In genomic region chr3:14920536-14920935, GRCh38 we compare ENCODE assay signal across 3 cellular contexts.
TF ChIP-seq lines count a peak whose summit lies in the region.

No MANE protein-coding gene starts in this region.

TF ChIP-seq in HCT116, 20 proteins besides CTCF, POLR2A, EP300 and RAD21:
- TF ChIP-seq REST (IDR thresholded peaks at IDR 0.05; ENCODE audit: low read depth) (no peak), ATF3 (IDR thresholded peaks at IDR 0.05) (no peak), ZBTB33 (IDR thresholded peaks at IDR 0.05; ENCODE audit: extremely low read depth, insufficient replicate concordance, low read length) (no peak), MAX (IDR thresholded peaks at IDR 0.05) (no peak), EGR1 (IDR thresholded peaks at IDR 0.05; ENCODE audit: low read depth) (no peak), CBX3 (IDR thresholded peaks at IDR 0.05; ENCODE audit: low read depth) (no peak), JUND (IDR thresholded peaks at IDR 0.05) (no peak), FOSL1 (IDR thresholded peaks at IDR 0.05; ENCODE audit: low read depth) (no peak), TCF7L2 (IDR thresholded peaks at IDR 0.05; ENCODE audit: borderline replicate concordance, extremely low read depth, insufficient read depth, insufficient read length) (no peak), YY1 (IDR thresholded peaks at IDR 0.05; ENCODE audit: extremely low read depth, insufficient replicate concordance, low read depth, low read length) (no peak), ZFX (IDR thresholded peaks at IDR 0.05) (no peak), SIN3A (IDR thresholded peaks at IDR 0.05; ENCODE audit: low read depth) (no peak), SP1 (IDR thresholded peaks at IDR 0.05; ENCODE audit: low read depth) (no peak), EZH2phosphoT487 (IDR thresholded peaks at IDR 0.05; ENCODE audit: borderline replicate concordance) (no peak), ZNF274 (IDR thresholded peaks at IDR 0.05; ENCODE audit: low read depth, low read length) (no peak), EZH2 (IDR thresholded peaks at IDR 0.05) (no peak)

TF ChIP-seq in K562, 482 proteins besides CTCF, POLR2A, EP300 and RAD21:
- TF ChIP-seq ZNF282 (CRISPR knock-in tag; IDR thresholded peaks at IDR 0.05) (0 out of 2 replicates have a peak, but pooled peaks have one; percentile 9), ATF1 (CRISPR knock-in tag; IDR thresholded peaks at IDR 0.05) (no peak), ATF1 (tag; IDR thresholded peaks at IDR 0.05) (no peak), ZNF146 (CRISPR knock-in tag; IDR thresholded peaks at IDR 0.05; ENCODE audit: unreplicated experiment) (no peak), ZBTB7A (IDR thresholded peaks at IDR 0.05; ENCODE audit: borderline replicate concordance, control insufficient read depth, low read depth, low read length) (0 out of 2 replicates have a peak, but pooled peaks have one; percentile 7), ZFP36 (IDR thresholded peaks at IDR 0.05; ENCODE audit: low read depth, low read length, partially characterized antibody) (peak; percentile 64), HDAC3 (IDR thresholded peaks at IDR 0.05; ENCODE audit: borderline replicate concordance, partially characterized antibody) (no peak), NR2C2 (CRISPR knock-in tag; IDR thresholded peaks at IDR 0.05) (no peak), NR2C2 (tag; IDR thresholded peaks at IDR 0.05) (no peak)

TF ChIP-seq in GM12891, 5 proteins besides CTCF, POLR2A, EP300 and RAD21:
- TF ChIP-seq TAF1 (IDR thresholded peaks at IDR 0.05; ENCODE audit: low read depth, low read length): no peak
- no peak for TF ChIP-seq PAX5 (IDR thresholded peaks at IDR 0.05; ENCODE audit: insufficient read depth, low read length, severe bottlenecking)
- no peak for TF ChIP-seq POU2F2 (IDR thresholded peaks at IDR 0.05; ENCODE audit: low read depth, low read length)
- TF ChIP-seq POLR2AphosphoS5 (IDR thresholded peaks at IDR 0.05; ENCODE audit: low read depth, low read length): no peak
- TF ChIP-seq SPI1 (IDR thresholded peaks at IDR 0.05; ENCODE audit: low read depth, low read length): no peak
